Comparison of ENCODE assay signal across 18 cellular contexts in the genomic region with DNA sequence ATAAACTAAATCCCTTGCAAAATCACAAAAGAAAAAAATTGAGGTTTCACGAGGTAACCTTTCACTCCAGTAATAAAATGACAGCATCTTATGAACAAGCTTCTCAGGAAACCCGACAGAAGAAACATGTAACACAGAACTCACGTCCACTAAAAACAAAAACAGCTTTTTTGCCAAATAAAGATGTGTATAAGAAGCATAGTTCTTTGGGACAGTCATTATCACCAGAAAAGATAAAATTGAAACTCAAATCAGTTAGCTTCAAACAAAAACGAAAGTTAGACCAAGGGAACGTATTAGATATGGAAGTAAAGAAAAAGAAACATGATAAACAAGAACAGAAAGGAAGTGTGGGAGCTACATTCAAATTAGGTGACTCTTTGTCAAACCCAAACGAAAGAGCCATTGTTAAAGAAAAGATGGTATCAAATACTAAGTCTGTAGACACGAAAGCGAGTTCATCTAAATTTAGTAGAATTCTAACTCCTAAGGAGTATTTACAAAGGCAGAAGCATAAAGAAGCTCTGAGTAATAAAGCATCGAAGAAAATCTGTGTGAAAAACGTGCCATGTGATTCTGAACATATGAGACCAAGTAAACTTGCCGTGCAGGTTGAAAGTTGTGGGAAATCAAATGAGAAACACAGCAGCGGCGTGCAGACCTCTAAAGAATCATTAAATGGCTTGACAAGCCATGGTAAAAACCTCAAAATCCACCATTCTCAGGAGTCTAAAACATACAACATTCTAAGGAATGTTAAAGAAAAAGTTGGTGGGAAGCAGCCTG. TPM values are rescaled to one million over a fixed set of nuclear protein-coding genes. Genes with fewer than 3 reads are reported as not detected.
DNase-seq lines count a peak whose midpoint lies in the region; ATAC-seq, FAIRE-seq and TF ChIP-seq lines count a peak whose summit lies in the region.
"Had no signal": no experiment of that assay in that cellular context is flagged by ENCODE, and none has a peak within 500 bp of the region (broad histone marks: within the 10 kb centered on the region; RNA-seq: fewer than 3 reads in every experiment).

No MANE protein-coding gene starts in this region.

- H3K4me2 ChIP-seq in PC-9, result no peak overlapping the region

- no TSS peak for BruUV-seq in PC-9 (replicated peaks; lab: Mats Ljungman, UMichigan)

- H4K20me1 ChIP-seq in PC-9 (ENCODE audit: insufficient read depth), result no peaks in the 10 kb centered on the region

- no peaks in the 10 kb centered on the region for H3K27me3 ChIP-seq in PC-9 (ENCODE audit: insufficient read depth, low read depth)
- H3K27me3 ChIP-seq: adrenal gland, esophagus squamous epithelium had no signal

- TF ChIP-seq CTCF in PC-9 (conservative IDR thresholded peaks at IDR 0.05), result no peak

- peaks cover 67% of the 10 kb centered on the region for H3K4me1 Mint-ChIP-seq in activated CD4-positive, alpha-beta T cell treated with anti-CD3 and anti-CD28 coated beads for 36 hours
- H3K4me1 Mint-ChIP-seq in activated T-helper 1 cell treated with anti-CD3 and anti-CD28 coated beads, Interleukin-12 subunit alpha, Interleukin-12 subunit beta, Interleukin-2, Interleukin-4 antibody, amounts not matched to agents 30 ng/mL and 10 ng/mL and 1 ng/mL, durations not matched to agents 14 hours and 24 hours and 36 hours (ENCODE audit: low read depth), result peaks cover 51% of the 10 kb centered on the region
- H3K4me1 Mint-ChIP-seq in naive thymus-derived CD8-positive, alpha-beta T cell, result peaks cover 14 to 62% (median 43%) of the 10 kb centered on the region in 4 donors

- H3K79me2 ChIP-seq in PC-9 (ENCODE audit: low read depth), result no peaks in the 10 kb centered on the region

- H3K27ac Mint-ChIP-seq in activated CD4-positive, alpha-beta T cell treated with anti-CD3 and anti-CD28 coated beads for 36 hours, result peak overlapping the region; percentile 86
- peak overlapping the region; percentile 32 for H3K27ac Mint-ChIP-seq in activated T-helper 1 cell treated with anti-CD3 and anti-CD28 coated beads, Interleukin-12 subunit alpha, Interleukin-12 subunit beta, Interleukin-2, Interleukin-4 antibody, amounts not matched to agents 30 ng/mL and 10 ng/mL and 1 ng/mL, durations not matched to agents 14 hours and 24 hours and 36 hours
- H3K27ac Mint-ChIP-seq in naive thymus-derived CD8-positive, alpha-beta T cell, result peak overlapping the region in 8 of 10 donors; percentile 12 to 82 (median 62)

- H3K4me3 Mint-ChIP-seq in activated CD4-positive, alpha-beta T cell treated with anti-CD3 and anti-CD28 coated beads for 36 hours, result peak overlapping the region; percentile 50
- H3K4me3 Mint-ChIP-seq in activated T-helper 1 cell treated with anti-CD3 and anti-CD28 coated beads, Interleukin-12 subunit alpha, Interleukin-12 subunit beta, Interleukin-2, Interleukin-4 antibody, amounts not matched to agents 30 ng/mL and 10 ng/mL and 1 ng/mL, durations not matched to agents 14 hours and 24 hours and 36 hours, result no peak overlapping the region
- H3K4me3 Mint-ChIP-seq in naive thymus-derived CD8-positive, alpha-beta T cell, result peak overlapping the region in 4 of 10 donors; percentile 9 to 46 (median 17)

- H3K27ac ChIP-seq in PC-9, result no peak overlapping the region
- H3K27ac ChIP-seq: 22Rv1, adrenal gland, esophagus squamous epithelium had no signal

- H3K4me1 ChIP-seq in PC-9 (replicated peaks; ENCODE audit: insufficient read depth), result no peaks in the 10 kb centered on the region
- H3K4me1 ChIP-seq: adrenal gland, esophagus squamous epithelium had no signal

- peaks cover 55% of the 10 kb centered on the region for H3K9me3 ChIP-seq in PC-9 (ENCODE audit: insufficient read depth, low read depth)
- H3K9me3 ChIP-seq: adrenal gland had no signal

- POLR2A ChIA-PET in activated CD4-positive, alpha-beta T cell treated with anti-CD3 and anti-CD28 coated beads for 36 hours (lab: Charles Lee), result interaction anchor here (1.3 kb wide), 1 partner anchor 26 kb away, joined by 5 read pairs; a partner anchor contains a TSS
- POLR2A ChIA-PET in naive thymus-derived CD8-positive, alpha-beta T cell (lab: Charles Lee), result interaction anchor here (0.7 to 3.1 kb wide), 5 partner anchors 17 to 256 kb away, joined by 3 to 12 read pairs (median 3); a partner anchor contains a TSS
- POLR2A ChIA-PET in PC-9 (lab: Charles Lee; ENCODE audit: unreplicated experiment), result no interaction called here

- ATAC-seq in activated CD4-positive, alpha-beta T cell treated with anti-CD3 and anti-CD28 coated beads for 36 hours, result peak; percentile 71
- ATAC-seq in naive thymus-derived CD8-positive, alpha-beta T cell, result no peak
- ATAC-seq in GM21723 (IDR thresholded peaks at IDR 0.05; ENCODE audit: unreplicated experiment), result no peak

- no peaks in the 10 kb centered on the region for H3F3A ChIP-seq in PC-9 (ENCODE audit: insufficient read depth, low read depth)

- CTCF ChIA-PET in activated CD4-positive, alpha-beta T cell treated with anti-CD3 and anti-CD28 coated beads for 36 hours (lab: Charles Lee), result interaction anchor here (0.8 to 1.4 kb wide), 5 partner anchors 25 to 687 kb away, joined by 3 to 4 read pairs (median 3); a partner anchor contains a TSS
- CTCF ChIA-PET in PC-9 (lab: Charles Lee), result no interaction called here

- H2AFZ ChIP-seq in PC-9, result no peak overlapping the region

- H3K27me3 Mint-ChIP-seq in activated CD4-positive, alpha-beta T cell treated with anti-CD3 and anti-CD28 coated beads for 36 hours, result no peaks in the 10 kb centered on the region
- no peaks in the 10 kb centered on the region for H3K27me3 Mint-ChIP-seq in activated T-helper 1 cell treated with anti-CD3 and anti-CD28 coated beads, Interleukin-12 subunit alpha, Interleukin-12 subunit beta, Interleukin-2, Interleukin-4 antibody, amounts not matched to agents 30 ng/mL and 10 ng/mL and 1 ng/mL, durations not matched to agents 14 hours and 24 hours and 36 hours (ENCODE audit: insufficient read depth)
- no peaks in the 10 kb centered on the region for H3K27me3 Mint-ChIP-seq in naive thymus-derived CD8-positive, alpha-beta T cell

- peak; percentile 64 for FAIRE-seq in GM19239 (lab: Jason Lieb, UNC)
- FAIRE-seq: H54, small intestine had no signal

- peaks cover 94% of the 10 kb centered on the region for H3K36me3 Mint-ChIP-seq in activated CD4-positive, alpha-beta T cell treated with anti-CD3 and anti-CD28 coated beads for 36 hours (ENCODE audit: low read depth)
- peaks cover 91% of the 10 kb centered on the region for H3K36me3 Mint-ChIP-seq in activated T-helper 1 cell treated with anti-CD3 and anti-CD28 coated beads, Interleukin-12 subunit alpha, Interleukin-12 subunit beta, Interleukin-2, Interleukin-4 antibody, amounts not matched to agents 30 ng/mL and 10 ng/mL and 1 ng/mL, durations not matched to agents 14 hours and 24 hours and 36 hours (ENCODE audit: low read depth)
- H3K36me3 Mint-ChIP-seq in naive thymus-derived CD8-positive, alpha-beta T cell, result peaks cover 73 to 98% (median 95%) of the 10 kb centered on the region in 3 donors

- H3K9me2 ChIP-seq in PC-9 (ENCODE audit: insufficient read depth), result no peaks in the 10 kb centered on the region

- DNase-seq in activated CD4-positive, alpha-beta T cell treated with anti-CD3 and anti-CD28 coated beads for 36 hours, result no peak
- no peak for DNase-seq in activated CD4-positive, alpha-beta T cell treated with anti-CD3 and anti-CD28 coated beads for 1 hour
- DNase-seq in GM19239 (ENCODE audit: insufficient read length, low spot score) (no peak), PC-9 (no peak), NCI-H446 treated with DMSO at 0.1 percent for 48 hours (lab: John Stamatoyannopoulos, UW) (no peak)
- DNase-seq in activated T-helper 1 cell treated with anti-CD3 and anti-CD28 coated beads, Interleukin-12 subunit alpha, Interleukin-12 subunit beta, Interleukin-2, Interleukin-4 antibody, amounts not matched to agents 30 ng/mL and 10 ng/mL and 1 ng/mL, durations not matched to agents 14 hours and 24 hours and 36 hours (ENCODE audit: low spot score), result no peak
- DNase-seq in naive thymus-derived CD8-positive, alpha-beta T cell, result no peak
- DNase-seq: adrenal gland, DMS53, esophagus squamous epithelium, Karpas-422, NCI-H1092 treated with DMSO at 0.1 percent for 48 hours, NCI-H748 treated with DMSO at 0.1 percent for 48 hours, small intestine, trophoblast cell had no signal

- peaks cover 60% of the 10 kb centered on the region for H3K9me3 Mint-ChIP-seq in activated CD4-positive, alpha-beta T cell treated with anti-CD3 and anti-CD28 coated beads for 36 hours (ENCODE audit: low read depth)
- H3K9me3 Mint-ChIP-seq in activated T-helper 1 cell treated with anti-CD3 and anti-CD28 coated beads, Interleukin-12 subunit alpha, Interleukin-12 subunit beta, Interleukin-2, Interleukin-4 antibody, amounts not matched to agents 30 ng/mL and 10 ng/mL and 1 ng/mL, durations not matched to agents 14 hours and 24 hours and 36 hours, result peaks cover 64% of the 10 kb centered on the region
- H3K9me3 Mint-ChIP-seq in naive thymus-derived CD8-positive, alpha-beta T cell, result peaks cover 21 to 97% (median 44%) of the 10 kb centered on the region in 9 donors

- intact Hi-C loops in activated CD4-positive, alpha-beta T cell treated with anti-CD3 and anti-CD28 coated beads for 36 hours (cut with DNase I, micrococcal nuclease), result loop anchor here in 1 of 2 experiments (5.0 kb wide), 1 partner anchor 42 kb away; no protein-coding TSS in a partner anchor
- intact Hi-C loops in activated T-helper 1 cell treated with anti-CD3 and anti-CD28 coated beads, Interleukin-12 subunit alpha, Interleukin-12 subunit beta, Interleukin-2, Interleukin-4 antibody, amounts not matched to agents 30 ng/mL and 10 ng/mL and 1 ng/mL, durations not matched to agents 14 hours and 24 hours and 36 hours (cut with micrococcal nuclease), result no loop called here
- intact Hi-C loops in PC-9 (cut with micrococcal nuclease; ENCODE audit: unreplicated experiment), result no loop called here

- H3K4me3 ChIP-seq in PC-9, result no peak overlapping the region
- H3K4me3 ChIP-seq: adrenal gland, esophagus squamous epithelium had no signal

- H3K36me3 ChIP-seq in PC-9 (ENCODE audit: low read depth), result peaks cover 28% of the 10 kb centered on the region

RNA-seq across cellular contexts. Expression of a gene that starts 25.8 kb away (rescaled TPM):
- 10 to 100 TPM; 52.0 to 78.8 TPM for total RNA-seq in activated CD4-positive, alpha-beta T cell treated with anti-CD3 and anti-CD28 coated beads for 36 hours
- total RNA-seq in activated T-helper 1 cell treated with anti-CD3 and anti-CD28 coated beads, Interleukin-12 subunit alpha, Interleukin-12 subunit beta, Interleukin-2, Interleukin-4 antibody, amounts not matched to agents 30 ng/mL and 10 ng/mL and 1 ng/mL, durations not matched to agents 14 hours and 24 hours and 36 hours, result 63.0 and 66.2 TPM in 2 replicates
- total RNA-seq in naive thymus-derived CD8-positive, alpha-beta T cell, result 100 to 1,000 TPM; 541 to 583 TPM
- polyA plus RNA-seq in naive thymus-derived CD8-positive, alpha-beta T cell, result 100 to 1,000 TPM; 129 to 237 (median 154) TPM
- total RNA-seq in PC-9 (2021), result 25.4 and 33.8 TPM in 2 replicates

Comparison
In these comparisons a context has a peak if more than half of its experiments do, and no peak if none do; other contexts are left out.
1. H3K27ac Mint-ChIP-seq: peak in every context shown above with its lines; median percentile 86 in activated CD4-positive, alpha-beta T cell treated with anti-CD3 and anti-CD28 coated beads for 36 hours; 62 in naive thymus-derived CD8-positive, alpha-beta T cell; 32 in activated T-helper 1 cell treated with anti-CD3 and anti-CD28 coated beads, Interleukin-12 subunit alpha, Interleukin-12 subunit beta, Interleukin-2, Interleukin-4 antibody, amounts not matched to agents 30 ng/mL and 10 ng/mL and 1 ng/mL, durations not matched to agents 14 hours and 24 hours and 36 hours.